Comparison of ENCODE assay signal across 22 cellular contexts in the genomic region with DNA sequence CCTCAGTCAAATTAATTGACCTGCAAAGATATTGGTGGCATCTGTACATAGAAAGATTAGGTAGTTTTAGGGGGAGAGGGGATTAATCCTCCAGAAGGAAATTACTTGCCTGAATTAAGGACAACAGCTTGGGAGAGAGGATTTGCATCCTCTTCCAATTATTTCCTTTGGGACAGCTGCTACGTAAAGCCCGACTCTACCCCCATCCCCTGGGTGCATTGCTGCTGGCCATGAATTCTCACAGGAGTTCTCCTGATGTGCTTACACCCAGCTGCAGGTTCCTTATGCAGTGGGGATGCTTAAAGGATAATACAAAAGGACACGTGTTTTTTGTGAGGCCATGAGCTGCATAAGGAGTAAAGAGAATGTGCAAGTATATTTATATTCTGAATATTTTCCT.
"Had no signal": no experiment of that assay in that cellular context is flagged by ENCODE, and none has a peak within 500 bp of the region (broad histone marks: within the 10 kb centered on the region; RNA-seq: fewer than 3 reads in every experiment).

No MANE protein-coding gene starts in this region.

- H3K27ac Mint-ChIP-seq: activated CD4-positive, alpha-beta memory T cell treated with anti-CD3 and anti-CD28 coated beads for 36 hours; activated naive CD8-positive, alpha-beta T cell treated with anti-CD3 and anti-CD28 coated beads for 36 hours; effector memory CD8-positive, alpha-beta T cell; naive thymus-derived CD4-positive, alpha-beta T cell; stimulated activated naive B cell treated with anti-CD40 and anti-IgM and Interleukin-4, amounts not matched to agents 10 μg/mL and 1 μg/mL and 100 μg/mL, for 72 hours had no signal

- H3K9me3 ChIP-seq: colonic mucosa, left ventricle myocardium inferior, sigmoid colon, transverse colon, vagina had no signal

- H3K4me1 ChIP-seq: colonic mucosa, sigmoid colon, transverse colon, vagina had no signal

- H3K36me3 ChIP-seq: colonic mucosa had no signal

- DNase-seq: activated CD4-positive, alpha-beta memory T cell treated with anti-CD3 and anti-CD28 coated beads for 36 hours; activated CD4-positive, alpha-beta T cell treated with anti-CD3 and anti-CD28 coated beads for 48 hours; activated naive CD4-positive, alpha-beta T cell treated with Interleukin-2 at 50 U/mL for 16 hours; activated naive CD8-positive, alpha-beta T cell treated with anti-CD3 and anti-CD28 coated beads for 36 hours; activated T-cell treated with anti-CD3 and anti-CD28 coated beads, Interleukin-2, amount 50 U/mL, for 48 hours; amniotic stem cell; colonic mucosa; dorsolateral prefrontal cortex; effector memory CD8-positive, alpha-beta T cell; hippocampal formation; left ventricle myocardium inferior; naive thymus-derived CD4-positive, alpha-beta T cell; sigmoid colon; stimulated activated CD4-positive, alpha-beta T cell treated with anti-CD3 and anti-CD28 coated beads, Interleukin-15, amount 100 ng/mL, for 24 hours; stimulated activated CD4-positive, alpha-beta T cell treated with anti-CD3 and anti-CD28 coated beads, Interleukin-2, amount 100 ng/mL, for 48 hours; stimulated activated CD8-positive, alpha-beta memory T cell treated with anti-CD3 and anti-CD28 coated beads, Interleukin-4, amount 100 ng/mL, for 48 hours; stimulated activated naive B cell treated with anti-CD40 and anti-IgM and Interleukin-4, amounts not matched to agents 10 μg/mL and 1 μg/mL and 100 μg/mL, for 72 hours; transverse colon had no signal

- H3K4me2 ChIP-seq: smooth muscle cell had no signal

- H3K27me3 ChIP-seq: colonic mucosa, dorsolateral prefrontal cortex, sigmoid colon, transverse colon, vagina had no signal

- H3K4me3 Mint-ChIP-seq: activated CD4-positive, alpha-beta memory T cell treated with anti-CD3 and anti-CD28 coated beads for 36 hours; activated naive CD8-positive, alpha-beta T cell treated with anti-CD3 and anti-CD28 coated beads for 36 hours; effector memory CD8-positive, alpha-beta T cell; naive thymus-derived CD4-positive, alpha-beta T cell; neural crest cell; stimulated activated naive B cell treated with anti-CD40 and anti-IgM and Interleukin-4, amounts not matched to agents 10 μg/mL and 1 μg/mL and 100 μg/mL, for 72 hours had no signal

- H3K4me3 ChIP-seq: colonic mucosa, dorsolateral prefrontal cortex, left ventricle myocardium inferior, sigmoid colon, smooth muscle cell, transverse colon, vagina had no signal

- H3K27me3 Mint-ChIP-seq: activated CD4-positive, alpha-beta memory T cell treated with anti-CD3 and anti-CD28 coated beads for 36 hours; activated naive CD8-positive, alpha-beta T cell treated with anti-CD3 and anti-CD28 coated beads for 36 hours; effector memory CD8-positive, alpha-beta T cell; naive thymus-derived CD4-positive, alpha-beta T cell; stimulated activated naive B cell treated with anti-CD40 and anti-IgM and Interleukin-4, amounts not matched to agents 10 μg/mL and 1 μg/mL and 100 μg/mL, for 72 hours had no signal

- H3K4me1 Mint-ChIP-seq: activated naive CD8-positive, alpha-beta T cell treated with anti-CD3 and anti-CD28 coated beads for 36 hours; neural crest cell had no signal

- ATAC-seq: effector memory CD8-positive, alpha-beta T cell; esophagus mucosa; naive thymus-derived CD4-positive, alpha-beta T cell; stimulated activated naive B cell treated with anti-CD40 and anti-IgM and Interleukin-4, amounts not matched to agents 10 μg/mL and 1 μg/mL and 100 μg/mL, for 72 hours had no signal

- H3K9me3 Mint-ChIP-seq: activated CD4-positive, alpha-beta memory T cell treated with anti-CD3 and anti-CD28 coated beads for 36 hours; activated naive CD8-positive, alpha-beta T cell treated with anti-CD3 and anti-CD28 coated beads for 36 hours; effector memory CD8-positive, alpha-beta T cell; naive thymus-derived CD4-positive, alpha-beta T cell; neural crest cell; stimulated activated naive B cell treated with anti-CD40 and anti-IgM and Interleukin-4, amounts not matched to agents 10 μg/mL and 1 μg/mL and 100 μg/mL, for 72 hours had no signal

- H3K27ac ChIP-seq: colonic mucosa, dorsolateral prefrontal cortex, left ventricle myocardium inferior, sigmoid colon, transverse colon, vagina had no signal
